In the genomic region with DNA sequence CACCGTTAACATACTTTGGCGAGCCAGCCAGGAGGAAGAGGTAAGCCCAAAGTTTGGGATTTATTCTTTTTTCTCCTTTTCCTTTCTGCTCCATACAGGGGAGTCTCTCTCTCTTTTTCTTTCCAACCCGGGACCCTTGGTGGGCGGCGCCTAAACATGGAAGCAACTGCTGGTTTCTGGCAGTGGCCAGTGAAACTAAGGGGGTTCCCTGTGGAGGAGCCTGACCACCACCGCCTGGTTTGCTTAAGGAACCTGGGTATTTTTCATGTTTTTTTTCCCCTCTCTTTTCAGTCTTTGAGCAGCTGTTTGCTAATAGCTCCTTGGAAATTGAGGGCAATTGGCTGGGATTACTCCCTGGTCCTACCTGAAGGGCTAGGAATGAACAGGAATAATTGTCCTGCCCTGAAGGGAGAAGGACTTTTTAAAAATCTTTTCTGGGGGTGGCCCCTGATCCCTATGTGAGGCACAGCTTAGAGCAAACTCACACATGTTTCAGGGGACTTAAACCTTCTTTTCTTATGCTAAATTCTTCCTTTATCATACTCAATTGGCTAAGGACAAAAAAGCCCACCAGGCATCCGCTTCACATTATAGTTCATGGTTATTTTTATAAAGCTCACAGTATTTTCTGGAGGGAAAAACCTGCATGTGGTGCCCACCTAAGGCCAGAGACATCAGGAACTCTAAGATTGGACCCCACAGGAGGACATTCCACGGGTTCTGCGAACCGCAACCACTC, we compare ENCODE assay signal across 22 cellular contexts.
DNase-seq lines count a peak whose midpoint lies in the region; TF ChIP-seq lines count a peak whose summit lies in the region.
"Had no signal": no experiment of that assay in that cellular context is flagged by ENCODE, and none has a peak within 500 bp of the region (broad histone marks: within the 10 kb centered on the region; RNA-seq: fewer than 3 reads in every experiment).

No MANE protein-coding gene starts in this region.

- no peak overlapping the region for H3K4me3 Mint-ChIP-seq in mesothelial cell of epicardium
- H3K4me3 Mint-ChIP-seq: CD4-positive, alpha-beta T cell; IgD-negative memory B cell had no signal

- H3K9me3 ChIP-seq in HUES6 (ENCODE audit: control insufficient read depth, insufficient read depth, low read depth, low read length) (peaks cover 6% of the 10 kb centered on the region), ectodermal cell (ENCODE audit: control insufficient read depth, low read length) (no peaks in the 10 kb centered on the region), iPS-20b (ENCODE audit: insufficient read depth, low read depth, low read length) (peaks cover 8% of the 10 kb centered on the region; the same call in 1 of the 2 replicates)
- H3K9me3 ChIP-seq: Caco-2, Peyer's patch had no signal

- intact Hi-C loops in lower leg skin (cut with DNase I; ENCODE audit: low total_unique reads), result no loop called here

- H3K9me3 Mint-ChIP-seq in mesothelial cell of epicardium, result peaks cover 24% of the 10 kb centered on the region

- H3K9ac ChIP-seq in HUES6 (ENCODE audit: low read length) (peak overlapping the region; percentile 38), iPS-20b (ENCODE audit: low read depth, low read length) (no peak overlapping the region)

- H3K4me1 ChIP-seq in HUES6 (ENCODE audit: control insufficient read depth, insufficient read depth, low read length) (peaks cover 15% of the 10 kb centered on the region), ectodermal cell (ENCODE audit: control insufficient read depth, insufficient read depth, low read length) (no peaks in the 10 kb centered on the region), iPS-20b (ENCODE audit: insufficient read depth, low read length) (peaks cover 10% of the 10 kb centered on the region; the same call in 1 of the 2 replicates)
- H3K4me1 ChIP-seq: Caco-2, Peyer's patch had no signal

- no peaks in the 10 kb centered on the region for H3K36me3 Mint-ChIP-seq in mesothelial cell of epicardium
- H3K36me3 Mint-ChIP-seq: IgD-negative memory B cell had no signal

- no peaks in the 10 kb centered on the region for H3K4me1 Mint-ChIP-seq in mesothelial cell of epicardium
- H3K4me1 Mint-ChIP-seq: IgD-negative memory B cell had no signal

- peak overlapping the region; percentile 90 for H3K27ac ChIP-seq in HUES6 (ENCODE audit: low read depth, low read length)
- H3K27ac ChIP-seq in ectodermal cell (ENCODE audit: insufficient read depth, low read depth, low read length, poor library complexity, severe bottlenecking), result peak overlapping the region; percentile 45
- peak overlapping the region; percentile 59 for H3K27ac ChIP-seq in iPS-20b (ENCODE audit: low read length)
- H3K27ac ChIP-seq: HL-60, Peyer's patch had no signal

- no peak overlapping the region for H3K27ac Mint-ChIP-seq in mesothelial cell of epicardium
- H3K27ac Mint-ChIP-seq: CD4-positive, alpha-beta T cell; IgD-negative memory B cell had no signal

- H3K27me3 Mint-ChIP-seq in mesothelial cell of epicardium (ENCODE audit: low read depth), result peaks cover 5% of the 10 kb centered on the region
- H3K27me3 Mint-ChIP-seq: CD4-positive, alpha-beta T cell had no signal

- H3K4me3 ChIP-seq in HUES6 (ENCODE audit: low read depth, low read length), result no peak overlapping the region
- H3K4me3 ChIP-seq in ectodermal cell (ENCODE audit: insufficient read depth, low read depth, low read length), result no peak overlapping the region
- H3K4me3 ChIP-seq in iPS-20b (ENCODE audit: low read length), result peak overlapping the region; percentile 9; the same call in 1 of the 2 replicates
- H3K4me3 ChIP-seq in lower leg skin (ENCODE audit: low read depth, poor library complexity, severe bottlenecking), result no peak overlapping the region
- H3K4me3 ChIP-seq: GM12878, Peyer's patch had no signal

- H3K27me3 ChIP-seq in HUES6 (ENCODE audit: control insufficient read depth, insufficient read depth, low read length) (no peaks in the 10 kb centered on the region), ectodermal cell (ENCODE audit: control insufficient read depth, insufficient read depth, low read length, poor library complexity, severe bottlenecking) (no peaks in the 10 kb centered on the region), iPS-20b (ENCODE audit: insufficient read depth, low read length) (no peaks in the 10 kb centered on the region)
- H3K27me3 ChIP-seq: Peyer's patch had no signal

- TF ChIP-seq CTCF in lower leg skin (IDR thresholded peaks at IDR 0.05) (no peak), mesothelial cell of epicardium (IDR thresholded peaks at IDR 0.05; ENCODE audit: unreplicated experiment) (no peak)

- no peak for TF ChIP-seq POLR2A in lower leg skin (IDR thresholded peaks at IDR 0.05)

- no peak for DNase-seq in lower leg skin (ENCODE audit: low spot score in 2 of 2)
- no peak for DNase-seq in mesothelial cell of epicardium (ENCODE audit: low spot score in 2 of 2, unreplicated experiment in 2 of 2)
- no peak for DNase-seq in midbrain (lab: John Stamatoyannopoulos, UW)
- DNase-seq in CD1c-positive myeloid dendritic cell (ENCODE audit: extremely low spot score), result no peak
- DNase-seq: Caco-2; CD4-positive, alpha-beta T cell; DMS 273 treated with DMSO at 0.1 percent for 48 hours; DMS79 treated with DMSO at 0.1 percent for 48 hours; GOT3; NCI-H1105; NCI-H1694; NCI-H2081; NCI-H2171; NCI-H345; NCI-H82; Peyer's patch had no signal

- whole genome bisulfite sequencing in ectodermal cell, 2 experiments, result 63 to 67% methylated on average over 10 of the region's 10 CpGs
- WGBS in lower leg skin, 2 donors, result 85% methylated on average over 10 of the region's 10 CpGs

- H3K36me3 ChIP-seq in HUES6 (ENCODE audit: control insufficient read depth, insufficient read depth, low read length), result no peaks in the 10 kb centered on the region
- no peaks in the 10 kb centered on the region for H3K36me3 ChIP-seq in ectodermal cell (ENCODE audit: control insufficient read depth, insufficient read depth, low read length)
- no peaks in the 10 kb centered on the region for H3K36me3 ChIP-seq in iPS-20b (ENCODE audit: insufficient read depth, low read depth, low read length)
- H3K36me3 ChIP-seq: Peyer's patch had no signal
